In genomic region chr9:80516678-80517077, GRCh38 we compare ENCODE assay signal across 28 cellular contexts.
DNase-seq lines count a peak whose midpoint lies in the region; ATAC-seq, FAIRE-seq and TF ChIP-seq lines count a peak whose summit lies in the region.
"Had no signal": no experiment of that assay in that cellular context is flagged by ENCODE, and none has a peak within 500 bp of the region (broad histone marks: within the 10 kb centered on the region; RNA-seq: fewer than 3 reads in every experiment).

No MANE protein-coding gene starts in this region.

- H4K20me1 ChIP-seq in IMR-90 (ENCODE audit: insufficient read depth, low read length) (no peaks in the 10 kb centered on the region), K562 (replicated peaks; ENCODE audit: control insufficient read depth, insufficient read depth, low read length) (no peaks in the 10 kb centered on the region)
- H4K20me1 ChIP-seq: BLaER1 had no signal

- TF ChIP-seq POLR2A in A549 (IDR thresholded peaks at IDR 0.05; ENCODE audit: low read length), result no peak
- no peak for TF ChIP-seq POLR2A in IMR-90 (IDR thresholded peaks at IDR 0.05; ENCODE audit: low read depth, low read length)
- TF ChIP-seq POLR2A in K562 (conservative IDR thresholded peaks at IDR 0.05), result no peak
- TF ChIP-seq POLR2A in esophagus squamous epithelium (IDR thresholded peaks at IDR 0.05), result no peak

- no peak overlapping the region for H4K5ac ChIP-seq in IMR-90 (ENCODE audit: low read depth, low read length)

- H3K4me3 Mint-ChIP-seq in activated T-cell treated with anti-CD3 and anti-CD28 coated beads, Interleukin-2, amount 50 U/mL, for 72 hours, result no peak overlapping the region
- H3K4me3 Mint-ChIP-seq: CD14-positive monocyte; CD4-positive, alpha-beta memory T cell; CD4-positive, CD25-positive, alpha-beta regulatory T cell; CD8-positive, alpha-beta memory T cell had no signal

- H3K4me3 ChIP-seq in A549 (no peak overlapping the region), IMR-90 (ENCODE audit: insufficient read depth, low read depth, low read length) (no peak overlapping the region), K562 (no peak overlapping the region), esophagus squamous epithelium (no peak overlapping the region)
- H3K4me3 ChIP-seq: BLaER1, GM12878 had no signal

- H2BK5ac ChIP-seq in IMR-90 (ENCODE audit: low read depth, low read length, poor library complexity, severe bottlenecking), result no peak overlapping the region

- TF ChIP-seq RAD21 in A549 (conservative IDR thresholded peaks at IDR 0.05 in 1 of 2, IDR thresholded peaks at IDR 0.05 in 1 of 2) (no peak), IMR-90 (IDR thresholded peaks at IDR 0.05; ENCODE audit: low read length) (no peak), K562 (CRISPR knock-in tag; conservative IDR thresholded peaks at IDR 0.05 in 1 of 2, IDR thresholded peaks at IDR 0.05 in 1 of 2) (no peak)

- H2BK20ac ChIP-seq in IMR-90 (ENCODE audit: low read depth, low read length), result no peak overlapping the region

- no peak overlapping the region for H2BK15ac ChIP-seq in IMR-90 (ENCODE audit: low read depth, low read length)

- H2AK5ac ChIP-seq in IMR-90 (ENCODE audit: low read depth, low read length), result no peak overlapping the region

- no peak overlapping the region for H2AK9ac ChIP-seq in IMR-90 (replicated peaks; ENCODE audit: low read depth, low read length, poor library complexity)

- no peaks in the 10 kb centered on the region for H3K4me1 ChIP-seq in A549
- no peaks in the 10 kb centered on the region for H3K4me1 ChIP-seq in IMR-90 (ENCODE audit: control insufficient read depth, insufficient read depth, low read length)
- H3K4me1 ChIP-seq in K562 (replicated peaks in 1 of 2; ENCODE audit: control insufficient read depth in 2 of 2, insufficient read depth in 2 of 2, low read length in 2 of 2), result no peaks in the 10 kb centered on the region
- H3K4me1 ChIP-seq in esophagus squamous epithelium, result no peaks in the 10 kb centered on the region
- H3K4me1 ChIP-seq: BE2C, BLaER1 had no signal

- no peaks in the 10 kb centered on the region for H3K79me1 ChIP-seq in IMR-90 (ENCODE audit: low read depth in 1 of 2, low read length in 2 of 2)

- H3K27me3 ChIP-seq in IMR-90 (ENCODE audit: control insufficient read depth, insufficient read depth, low read length) (no peaks in the 10 kb centered on the region), K562 (ENCODE audit: control insufficient read depth in 2 of 2, insufficient read depth in 2 of 2, low read length in 2 of 2) (no peaks in the 10 kb centered on the region), esophagus squamous epithelium (no peaks in the 10 kb centered on the region)
- H3K27me3 ChIP-seq: BE2C, BLaER1 had no signal

- H3K4me2 ChIP-seq in A549 (no peak overlapping the region), IMR-90 (ENCODE audit: low read depth, low read length) (no peak overlapping the region), K562 (ENCODE audit: insufficient read depth, low read length) (no peak overlapping the region)
- H3K4me2 ChIP-seq: BLaER1 had no signal

- no peak overlapping the region for H2BK120ac ChIP-seq in IMR-90 (ENCODE audit: low read depth, low read length)

- intact Hi-C loops in IMR-90 (cut with micrococcal nuclease) (loop anchor here (2.0 kb wide), 1 partner anchor 50 kb away; no protein-coding TSS in a partner anchor), K562 (cut with micrococcal nuclease) (no loop called here), esophagus squamous epithelium (cut with DNase I) (no loop called here)

- CTCF ChIA-PET in A549 (lab: Yijun Ruan, JAX), result interaction anchor here (0.6 to 1.0 kb wide), 2 partner anchors 36 to 1123 kb away, joined by 3 to 4 read pairs; no protein-coding TSS in a partner anchor
- CTCF ChIA-PET in IMR-90 (lab: Yijun Ruan, JAX), result no interaction called here
- CTCF ChIA-PET in K562 (lab: Yijun Ruan, JAX; ENCODE audit: low intra/inter-chr PET ratio), result no interaction called here

- ATAC-seq in activated T-cell treated with anti-CD3 and anti-CD28 coated beads, Interleukin-2, amount 50 U/mL, for 72 hours (replicated peaks in 1 of 2), result no peak
- ATAC-seq in A549 (no peak), IMR-90 (ENCODE audit: low read depth) (no peak), K562 (no peak), SK-N-SH treated with all-trans-retinoic acid at 6 μM for 48 hours (no peak)
- ATAC-seq: GM12878 had no signal

- H3K56ac ChIP-seq in IMR-90 (ENCODE audit: extremely low read depth, insufficient read depth, low read length), result no peak overlapping the region

- WGBS in A549 (ENCODE audit: missing lambda C conversion rate), result 7% methylated on average over 3 of the region's 3 CpGs
- no CpG with 5 or more reads among the region's 3 CpGs for WGBS in IMR-90 (ENCODE audit: extremely low coverage in 2 of 2, insufficient read length in 1 of 2), 2 experiments
- WGBS in K562 (ENCODE audit: insufficient coverage, low coverage, missing lambda C conversion rate), result 0% methylated on average over 3 of the region's 3 CpGs
- WGBS in esophagus squamous epithelium, 2 donors, result 67 to 69% methylated on average over 3 of the region's 3 CpGs

- no peak overlapping the region for H2AFZ ChIP-seq in IMR-90 (replicated peaks; ENCODE audit: low read length, poor library complexity)
- no peak overlapping the region for H2AFZ ChIP-seq in K562 (ENCODE audit: low read depth, low read length)

- no peaks in the 10 kb centered on the region for H3K36me3 ChIP-seq in IMR-90 (ENCODE audit: control insufficient read depth, insufficient read depth, low read length)
- no peaks in the 10 kb centered on the region for H3K36me3 ChIP-seq in K562 (ENCODE audit: control insufficient read depth, insufficient read depth, low read length)
- H3K36me3 ChIP-seq in esophagus squamous epithelium, result no peaks in the 10 kb centered on the region
- H3K36me3 ChIP-seq: BE2C, BLaER1 had no signal

- TF ChIP-seq CTCF in A549 (IDR thresholded peaks at IDR 0.05) (no peak), IMR-90 (conservative IDR thresholded peaks at IDR 0.05; ENCODE audit: low read depth, low read length) (no peak), K562 (IDR thresholded peaks at IDR 0.05 in 2 of 3, conservative IDR thresholded peaks at IDR 0.05 in 1 of 3; ENCODE audit: insufficient read depth in 2 of 3, low read depth in 1 of 3, low read length in 3 of 3) (no peak), esophagus squamous epithelium (IDR thresholded peaks at IDR 0.05) (no peak)

- dilution Hi-C loops in IMR-90 (cut with HindIII; ENCODE audit: low sequenced_read_pairs, unreplicated experiment), result no loop called here

- in situ Hi-C loops in IMR-90 (cut with MboI; ENCODE audit: low sequenced_read_pairs) (no loop called here), K562 (cut with MboI) (no loop called here)

- peaks cover 10 to 19% of the 10 kb centered on the region in 2 donors for H3K9me3 Mint-ChIP-seq in activated T-cell treated with anti-CD3 and anti-CD28 coated beads, Interleukin-2, amount 50 U/mL, for 72 hours

- H4K8ac ChIP-seq in IMR-90 (ENCODE audit: low read depth in 2 of 2, low read length in 2 of 2), result no peak overlapping the region

- BruUV-seq in IMR-90 (replicated peaks; lab: Mats Ljungman, UMichigan), result no TSS peak
- no TSS peak for BruUV-seq in K562 (replicated peaks; lab: Mats Ljungman, UMichigan)

- no peak overlapping the region for H3K18ac ChIP-seq in IMR-90 (ENCODE audit: low read depth, low read length)

- H3K9me1 ChIP-seq in IMR-90 (ENCODE audit: insufficient read depth, low read length) (no peaks in the 10 kb centered on the region), K562 (ENCODE audit: control insufficient read depth, insufficient read depth, low read length) (no peaks in the 10 kb centered on the region)

- no peaks in the 10 kb centered on the region for H3K9me3 ChIP-seq in A549
- H3K9me3 ChIP-seq in IMR-90 (ENCODE audit: control insufficient read depth, insufficient read depth, low read length), result 0 out of 2 replicates have a peak, but pooled peaks cover 4% of the 10 kb centered on the region
- H3K9me3 ChIP-seq in K562 (replicated peaks; ENCODE audit: control insufficient read depth, insufficient read depth, low read depth, low read length), result no peaks in the 10 kb centered on the region
- no peaks in the 10 kb centered on the region for H3K9me3 ChIP-seq in esophagus squamous epithelium
- H3K9me3 ChIP-seq: BE2C, BLaER1 had no signal

- POLR2A ChIA-PET in A549 (lab: Yijun Ruan, JAX), result no interaction called here
- POLR2A ChIA-PET in IMR-90 (lab: Charles Lee; ENCODE audit: unreplicated experiment), result interaction anchor here (0.6 kb wide), 1 partner anchor 14 kb away, joined by 3 read pairs; no protein-coding TSS in a partner anchor
- POLR2A ChIA-PET in K562 (lab: Yijun Ruan, JAX), result no interaction called here

- peaks cover 0 to 3% of the 10 kb centered on the region in 2 donors for H3K36me3 Mint-ChIP-seq in activated T-cell treated with anti-CD3 and anti-CD28 coated beads, Interleukin-2, amount 50 U/mL, for 72 hours (ENCODE audit: insufficient read depth in 2 of 2)
- H3K36me3 Mint-ChIP-seq: CD14-positive monocyte; CD4-positive, alpha-beta memory T cell; CD4-positive, CD25-positive, alpha-beta regulatory T cell; CD8-positive, alpha-beta memory T cell had no signal

- H3K4ac ChIP-seq in IMR-90 (ENCODE audit: low read depth, low read length), result no peak overlapping the region

- FAIRE-seq in A549 (lab: Jason Lieb, UNC), result no peak
- FAIRE-seq in K562 (lab: Jason Lieb, UNC), result no peak
- FAIRE-seq: GM12878, GM12892, GM18507 had no signal

- no peak overlapping the region for H3K14ac ChIP-seq in IMR-90 (replicated peaks; ENCODE audit: low read depth, low read length)

- H3K79me2 ChIP-seq in K562 (ENCODE audit: control insufficient read depth, insufficient read depth, low read length), result no peaks in the 10 kb centered on the region

- H3K27me3 Mint-ChIP-seq in activated T-cell treated with anti-CD3 and anti-CD28 coated beads, Interleukin-2, amount 50 U/mL, for 72 hours (ENCODE audit: low read depth), result no peaks in the 10 kb centered on the region
- H3K27me3 Mint-ChIP-seq: CD4-positive, alpha-beta memory T cell; CD4-positive, CD25-positive, alpha-beta regulatory T cell; CD8-positive, alpha-beta memory T cell had no signal

- H3K9ac ChIP-seq in IMR-90 (ENCODE audit: low read depth, low read length) (no peak overlapping the region), K562 (ENCODE audit: insufficient read depth in 1 of 2, low read depth in 2 of 2, low read length in 2 of 2) (no peak overlapping the region)
- H3K9ac ChIP-seq: BLaER1 had no signal

- H3K27ac Mint-ChIP-seq in activated T-cell treated with anti-CD3 and anti-CD28 coated beads, Interleukin-2, amount 50 U/mL, for 72 hours, result peak overlapping the region; percentile 61
- H3K27ac Mint-ChIP-seq: CD14-positive monocyte; CD4-positive, alpha-beta memory T cell; CD4-positive, CD25-positive, alpha-beta regulatory T cell; CD8-positive, alpha-beta memory T cell had no signal

- no peak overlapping the region for H4K91ac ChIP-seq in IMR-90 (ENCODE audit: insufficient read depth, low read depth, low read length)

- no peak overlapping the region for H3K23ac ChIP-seq in IMR-90 (ENCODE audit: low read depth, low read length)

- TF ChIP-seq EP300 in A549 (IDR thresholded peaks at IDR 0.05) (no peak), K562 (IDR thresholded peaks at IDR 0.05; ENCODE audit: low read length) (no peak)

- H3K4me1 Mint-ChIP-seq in activated T-cell treated with anti-CD3 and anti-CD28 coated beads, Interleukin-2, amount 50 U/mL, for 72 hours (ENCODE audit: low read depth), result no peaks in the 10 kb centered on the region
- H3K4me1 Mint-ChIP-seq: CD14-positive monocyte; CD4-positive, alpha-beta memory T cell; CD4-positive, CD25-positive, alpha-beta regulatory T cell; CD8-positive, alpha-beta memory T cell had no signal

- DNase-seq in activated T-cell treated with anti-CD3 and anti-CD28 coated beads, Interleukin-2, amount 50 U/mL, for 72 hours, result no peak
- DNase-seq in activated T-cell treated with anti-CD3 and anti-CD28 coated beads, Interleukin-2, amount 50 U/mL, for 1 hour, result no peak
- no peak for DNase-seq in A549 (ENCODE audit: low read depth in 1 of 2, low spot score in 1 of 2)
- DNase-seq in IMR-90, result no peak
- no peak for DNase-seq in K562 (ENCODE audit: extremely low read depth in 1 of 4, low spot score in 3 of 4)
- DNase-seq in esophagus squamous epithelium (lab: John Stamatoyannopoulos, UW), result no peak
- no peak for DNase-seq in foreskin melanocyte
- DNase-seq: ACHN; BE2C; C1 segment of cervical spinal cord; CD4-positive, alpha-beta memory T cell; CD4-positive, CD25-positive, alpha-beta regulatory T cell; CD8-positive, alpha-beta memory T cell; COR-L47; DMS 273 treated with DMSO at 0.1 percent for 48 hours; DMS153; DMS53; DMS79; DND-41; EL; GDM1 had no signal

- H3K27ac ChIP-seq in A549 (no peak overlapping the region), IMR-90 (ENCODE audit: insufficient read depth, low read length) (no peak overlapping the region), K562 (ENCODE audit: extremely low read depth, low read depth, low read length) (no peak overlapping the region), esophagus squamous epithelium (no peak overlapping the region)
- H3K27ac ChIP-seq: 22Rv1, BLaER1 had no signal
